ENCODE assay signal across 26 cellular contexts in the genomic region with DNA sequence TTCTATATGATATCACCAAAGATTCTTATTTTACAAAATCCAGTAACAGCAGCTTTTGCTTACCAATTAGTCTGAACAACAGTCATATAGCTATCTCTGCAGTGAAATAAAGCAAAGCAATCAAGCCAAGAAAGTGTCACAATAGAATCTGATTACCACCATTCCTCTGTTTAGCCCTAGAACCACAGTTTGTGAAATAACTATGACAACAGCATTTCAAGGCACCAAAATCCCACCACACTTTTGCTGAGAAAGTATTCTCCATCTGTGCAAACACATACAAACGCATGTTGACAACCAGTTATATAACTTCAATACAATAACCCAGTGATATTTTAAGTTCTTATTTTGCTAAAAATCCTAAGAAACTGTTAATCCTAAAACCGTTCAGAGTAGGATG. TPM values are rescaled to one million over a fixed set of nuclear protein-coding genes. Genes with fewer than 3 reads are reported as not detected.
DNase-seq lines count a peak whose midpoint lies in the region; FAIRE-seq and TF ChIP-seq lines count a peak whose summit lies in the region.
"Had no signal": no experiment of that assay in that cellular context is flagged by ENCODE, and none has a peak within 500 bp of the region (broad histone marks: within the 10 kb centered on the region; RNA-seq: fewer than 3 reads in every experiment).

No MANE protein-coding gene starts in this region.

- H3K36me3 ChIP-seq in SK-N-MC (ENCODE audit: insufficient read depth, low read length) (no peaks in the 10 kb centered on the region), suprapubic skin (peaks cover 3% of the 10 kb centered on the region)

- H3K27ac ChIP-seq in SK-N-MC (peak overlapping the region; percentile 77), suprapubic skin (no peak overlapping the region)
- H3K27ac ChIP-seq: A549, KMS-11 had no signal

- no peak for TF ChIP-seq EP300 in suprapubic skin (IDR thresholded peaks at IDR 0.05)

- H3K9ac ChIP-seq in SK-N-MC (ENCODE audit: insufficient read length): no peak overlapping the region
- H3K9ac ChIP-seq: KMS-11 had no signal

- no peaks in the 10 kb centered on the region for H3K4me1 ChIP-seq in suprapubic skin
- H3K4me1 ChIP-seq: A549 had no signal

- peak; percentile 16 for FAIRE-seq in D721Med (lab: Jason Lieb, UNC)
- FAIRE-seq: A549, GM12892, GM19239, H1 had no signal

- H3K4me3 ChIP-seq in SK-N-MC (no peak overlapping the region), suprapubic skin (no peak overlapping the region)
- H3K4me3 ChIP-seq: A549 had no signal

- H3K27me3 ChIP-seq in suprapubic skin: no peaks in the 10 kb centered on the region

- 84% methylated on average over 2 of the region's 2 CpGs for WGBS in suprapubic skin

- no peak for TF ChIP-seq POLR2A in suprapubic skin (IDR thresholded peaks at IDR 0.05)

- DNase-seq in D721Med (ENCODE audit: insufficient read length, low spot score) (no peak), SK-N-MC (ENCODE audit: low read depth, low spot score) (no peak), amniotic epithelial cell (ENCODE audit: low read depth) (peak; percentile 63), iris pigment epithelial cell (ENCODE audit: low read depth) (peak; percentile 44), RKO (ENCODE audit: low spot score) (no peak), suprapubic skin (ENCODE audit: low spot score in 2 of 2) (no peak), HUDEP-2 (lab: John Stamatoyannopoulos, UW; ENCODE audit: unreplicated experiment in 76 of 76) (no peak)
- DNase-seq: C1 segment of cervical spinal cord; CD4-positive, alpha-beta memory T cell; COR-L47; DMS79; EL; GF-D8; HCEC 1CT; MM.1S; NCI-H1694 treated with DMSO at 0.1 percent for 48 hours; NCI-H2081; NCI-H226; NCI-H510A; NCI-H69; SHP77 treated with DMSO at 0.1 percent for 48 hours had no signal

- TF ChIP-seq CTCF in D721Med (IDR thresholded peaks at IDR 0.05; ENCODE audit: insufficient read depth, missing control alignments) (no peak), suprapubic skin (IDR thresholded peaks at IDR 0.05) (no peak)

- H3K9me3 ChIP-seq in SK-N-MC (ENCODE audit: low read depth, low read length): no peaks in the 10 kb centered on the region
- no peaks in the 10 kb centered on the region for H3K9me3 ChIP-seq in suprapubic skin
- H3K9me3 ChIP-seq: A549 had no signal

RNA-seq across cellular contexts. Expression of gene PPP1R13B, which starts 7.4 kb away (rescaled TPM):
- 10 to 100 TPM; 21.7 to 51.6 (median 36.4) TPM for total RNA-seq in suprapubic skin

Comparison
In these comparisons a context has a peak if more than half of its experiments do, and no peak if none do; other contexts are left out.
1. DNase-seq: peak in amniotic epithelial cell (single experiment) and iris pigment epithelial cell (single experiment); none in D721Med (single experiment), SK-N-MC (single experiment), RKO (single experiment), suprapubic skin (0 of 2) and HUDEP-2 (0 of 76).